Comparison of ENCODE assay signal across 8 cellular contexts in genomic region chr1:28580706-28581530, GRCh38. TPM values are rescaled to one million over a fixed set of nuclear protein-coding genes. Genes with fewer than 3 reads are reported as not detected.
A peak's percentile ranks its signal among the peaks of the same experiment; 100 is the strongest.
DNase-seq lines count a peak whose midpoint lies in the region; ATAC-seq, FAIRE-seq and TF ChIP-seq lines count a peak whose summit lies in the region.

No MANE protein-coding gene starts in this region.

- DNase-seq in COLO668 (lab: John Stamatoyannopoulos, UW; ENCODE audit: unreplicated experiment) (peak; percentile 78), GM19238 (ENCODE audit: insufficient read length, low spot score) (peak; percentile 43), HL-60 (ENCODE audit: low read depth in 1 of 2, low spot score in 1 of 2) (peak; percentile 53 to 56), GM12878 (ENCODE audit: low read depth, low spot score) (no peak), inferior parietal cortex (ENCODE audit: extremely low spot score) (peak; percentile 36), dedifferentiated amniotic fluid mesenchymal stem cell (ENCODE audit: extremely low spot score) (no peak)
- peak; percentile 25 to 41 for DNase-seq in stimulated activated CD4-positive, alpha-beta T cell treated with anti-CD3 and anti-CD28 coated beads, Interleukin-15, amount 100 ng/mL, for 1 hour (ENCODE audit: low read depth in 1 of 2, low spot score in 1 of 2)

- peak overlapping the region; percentile 67 for H3K4me3 ChIP-seq in HL-60 (replicated peaks; ENCODE audit: insufficient read depth, low read length)
- H3K4me3 ChIP-seq in GM12878, result peak overlapping the region; percentile 99

- CTCF ChIA-PET in GM12878 (lab: Yijun Ruan, JAX), result interaction anchor here (0.9 to 5.5 kb wide), 13 partner anchors 12 to 332 kb away, joined by 3 to 49 read pairs (median 4); partner anchors contain the start of genes TAF12 and TRNAU1AP

- H3K27ac ChIP-seq in HL-60 (replicated peaks) (peak overlapping the region; percentile 87), GM12878 (ENCODE audit: control insufficient read depth, insufficient read depth) (peak overlapping the region; percentile 44)

- peak; percentile 36 for ATAC-seq in SK-N-SH treated with all-trans-retinoic acid at 6 μM for 48 hours
- peak; percentile 42 for ATAC-seq in GM12878

- peaks cover 12% of the 10 kb centered on the region for H4K20me1 ChIP-seq in GM12878 (ENCODE audit: control insufficient read depth, insufficient read depth)

- SMC1A ChIA-PET in GM12878 (lab: Charles Lee; ENCODE audit: uncharacterized antibody, unreplicated experiment), result interaction anchor here (0.6 to 7.6 kb wide), 16 partner anchors 10 to 585 kb away, joined by 3 to 83 read pairs (median 4); partner anchors contain the start of genes TAF12 and TRNAU1AP

- FAIRE-seq in GM12878 (lab: Jason Lieb, UNC), result no peak

- in situ Hi-C loops in GM12878 (cut with MboI), result no loop called here

- TF ChIP-seq POLR2A in GM12878 (IDR thresholded peaks at IDR 0.05; ENCODE audit: low read depth, low read length), result no peak

- BruUV-seq in GM12878 (replicated peaks; lab: Mats Ljungman, UMichigan), result TSS peak; percentile 84

- peaks cover 13 to 36% of the 10 kb centered on the region in 2 experiments for H3K36me3 ChIP-seq in GM12878 (ENCODE audit: control insufficient read depth in 2 of 2, insufficient read depth in 2 of 2, low read length in 1 of 2)

- RAD21 ChIA-PET in GM12878 (lab: Charles Lee; ENCODE audit: unreplicated experiment), result interaction anchor here (0.6 to 6.3 kb wide), 22 partner anchors 10 to 808 kb away, joined by 3 to 108 read pairs (median 4); partner anchors contain the start of genes STX12, TAF12, TRNAU1AP and YTHDF2

- no peak for TF ChIP-seq RAD21 in GM12878 (IDR thresholded peaks at IDR 0.05; ENCODE audit: insufficient read depth, low read depth, low read length)

- TF ChIP-seq EP300 in GM12878 (IDR thresholded peaks at IDR 0.05; ENCODE audit: borderline replicate concordance in 1 of 2, control insufficient read depth in 1 of 2, low read depth in 2 of 2, low read length in 2 of 2), result no peak

- H3K4me1 ChIP-seq in GM12878 (ENCODE audit: control insufficient read depth, insufficient read depth, low read length), result peaks cover 12% of the 10 kb centered on the region

- H3K4me2 ChIP-seq in GM12878 (ENCODE audit: control insufficient read depth, insufficient read depth), result peak overlapping the region; percentile 81

- intact Hi-C loops in GM12878 (cut with micrococcal nuclease; ENCODE audit: unreplicated experiment), result loop anchor here (1.0 to 2.0 kb wide), 3 partner anchors 28 to 68 kb away; partner anchors contain the start of genes RNU11 and TRNAU1AP

- WGBS in GM12878 (ENCODE audit: insufficient coverage, insufficient replicate concordance, low lambda C conversion rate, missing lambda C conversion rate), result under 1% methylated on average over 26 of the region's 26 CpGs

- H3K27me3 ChIP-seq in HL-60 (ENCODE audit: insufficient read depth, poor library complexity, severe bottlenecking) (no peaks in the 10 kb centered on the region), GM12878 (replicated peaks in 1 of 2; ENCODE audit: control insufficient read depth in 2 of 2, insufficient read depth in 2 of 2, low read length in 1 of 2) (no peaks in the 10 kb centered on the region)

- no peaks in the 10 kb centered on the region for H3K9me3 ChIP-seq in GM12878 (replicated peaks; ENCODE audit: control insufficient read depth, insufficient read depth, low read length)

- H3K79me2 ChIP-seq in GM12878 (ENCODE audit: control insufficient read depth, insufficient read depth, low read length), result peaks cover 38% of the 10 kb centered on the region

- H3K9ac ChIP-seq in GM12878 (ENCODE audit: control insufficient read depth, insufficient read depth, low read length), result peak overlapping the region; percentile 95

- POLR2A ChIA-PET in GM12878 (lab: Charles Lee), result interaction anchor here (0.5 to 8.6 kb wide), 28 partner anchors 9 to 345 kb away, joined by 3 to 132 read pairs (median 6); partner anchors contain the start of genes ATP5IF1, RCC1, TAF12 and TRNAU1AP

- peak; percentile 11 for TF ChIP-seq CTCF in HL-60 (IDR thresholded peaks at IDR 0.05; ENCODE audit: insufficient read depth, low read length)
- peak in 2 of 3 experiments; percentile 22 to 33; a peak in 4 of 6 replicates for TF ChIP-seq CTCF in GM12878 (IDR thresholded peaks at IDR 0.05 in 2 of 3, conservative IDR thresholded peaks at IDR 0.05 in 1 of 3; ENCODE audit: control insufficient read depth in 2 of 3, extremely low read depth in 1 of 3, insufficient read depth in 1 of 3, low read depth in 3 of 3, low read length in 3 of 3)

- H2AFZ ChIP-seq in GM12878 (ENCODE audit: control insufficient read depth, low read depth, low read length), result no peak overlapping the region

TF ChIP-seq in SK-N-SH treated with all-trans-retinoic acid at 6 μM for 48 hours, 23 proteins besides CTCF, POLR2A, EP300 and RAD21 (continues in another document):
- no peak for TF ChIP-seq CREB5 (CRISPR knock-in tag; IDR thresholded peaks at IDR 0.05; ENCODE audit: low read depth)

TF ChIP-seq in GM12878, 131 proteins besides CTCF, POLR2A, EP300 and RAD21 (continues in another document):
- 0 out of 2 replicates have a peak, but pooled peaks have one; percentile 5 for TF ChIP-seq SPI1 (IDR thresholded peaks at IDR 0.05; ENCODE audit: borderline replicate concordance, insufficient read depth, low read depth, low read length)
- peak; percentile 32 for TF ChIP-seq SMAD1 (IDR thresholded peaks at IDR 0.05; ENCODE audit: low read depth, partially characterized antibody)
- no peak for TF ChIP-seq RFX5 (IDR thresholded peaks at IDR 0.05; ENCODE audit: low read depth, low read length)
- TF ChIP-seq LARP7 (IDR thresholded peaks at IDR 0.05), result peak; percentile 51; the same call in 1 of the 2 replicates
- no peak for TF ChIP-seq MEF2A (IDR thresholded peaks at IDR 0.05; ENCODE audit: insufficient read depth, low read depth, low read length)
- no peak for TF ChIP-seq MAX (IDR thresholded peaks at IDR 0.05; ENCODE audit: low read depth, low read length)
- TF ChIP-seq SMARCA5 (IDR thresholded peaks at IDR 0.05), result no peak
- TF ChIP-seq PKNOX1 (IDR thresholded peaks at IDR 0.05), result peak; percentile 72
- TF ChIP-seq FOXM1 (IDR thresholded peaks at IDR 0.05; ENCODE audit: low read depth, low read length), result 0 out of 2 replicates have a peak, but pooled peaks have one; percentile 14
- no peak for TF ChIP-seq POLR2AphosphoS2 (IDR thresholded peaks at IDR 0.05; ENCODE audit: low read depth, low read length)
- TF ChIP-seq RUNX3 (IDR thresholded peaks at IDR 0.05; ENCODE audit: low read length), result peak; percentile 46
- TF ChIP-seq STAT3 (IDR thresholded peaks at IDR 0.05; ENCODE audit: low read depth, low read length), result no peak
- 0 out of 2 replicates have a peak, but pooled peaks have one; percentile 17 for TF ChIP-seq WRNIP1 (IDR thresholded peaks at IDR 0.05; ENCODE audit: borderline replicate concordance, low read depth, low read length)
- no peak; the same call in 1 of the 2 replicates for TF ChIP-seq ZBED1 (IDR thresholded peaks at IDR 0.05; ENCODE audit: borderline replicate concordance)

RNA-seq across cellular contexts. Expression of gene RAB42, which starts 11.1 kb away (rescaled TPM):
- total RNA-seq in GM12878 (2013; cell fraction: nucleolus; rRNA removed), result 1.1 and 2.0 TPM in 2 replicates
- total RNA-seq in GM12878 (2014; rRNA removed) (0.76 and 0.96 TPM in 2 replicates), GM12878 (2014; rRNA removed; fragmentation: Illumina TruSeq; extraction: Trizol) (0.28 and 0.49 TPM in 2 replicates), GM12878 (2021) (0.72 and 0.92 TPM in 2 replicates)
- polyA plus RNA-seq in GM12878 (2011; ENCODE audit: low read depth), result 0.75 TPM
- polyA plus RNA-seq in GM12878 (2011; rRNA removed) (4.2 and 4.5 TPM in 2 replicates), GM12878 (2014; fragmentation: Illumina TruSeq; extraction: Trizol) (0.38 and 0.51 TPM in 2 replicates), GM12878 (2014; fragmentation: Nextera tagmentation; extraction: Ambion mirVana) (under 1 TPM; 0.16 to 0.21 TPM), GM12878 (2014; rRNA removed) (0.24 and 0.99 TPM in 2 replicates), GM12878 (2016; fragmentation: Nextera tagmentation; extraction: Ambion mirVana) (under 1 TPM; 0.28 to 0.48 TPM)
- 5.8 and 6.1 TPM in 2 replicates for polyA plus RNA-seq in GM12878 (2011; cell fraction: cytosol; rRNA removed)
- 1.4 and 2.3 TPM in 2 replicates for polyA plus RNA-seq in GM12878 (2011; cell fraction: nucleus; rRNA removed)
- polyA plus RNA-seq in GM12878 (2012), result 0.72 and 1.2 TPM in 2 replicates
- polyA minus RNA-seq in GM12878 (2011; rRNA and poly(A)+ RNA removed), result 3.0 and 3.7 TPM in 2 replicates
- 1.6 and 1.9 TPM in 2 replicates for polyA minus RNA-seq in GM12878 (2011; cell fraction: cytosol; rRNA and poly(A)+ RNA removed)
- 1.5 and 2.0 TPM in 2 replicates for polyA minus RNA-seq in GM12878 (2011; cell fraction: nucleus; rRNA and poly(A)+ RNA removed)

RNA-seq across cellular contexts. Expression of gene TRNAU1AP, which starts 28.0 kb away (rescaled TPM):
- 99.4 and 101 TPM in 2 replicates for total RNA-seq in GM12878 (2013; cell fraction: nucleolus; rRNA removed)
- total RNA-seq in GM12878 (2014; rRNA removed), result 24.3 and 28.2 TPM in 2 replicates
- total RNA-seq in GM12878 (2014; rRNA removed; fragmentation: Illumina TruSeq; extraction: Trizol), result 26.2 and 29.5 TPM in 2 replicates
- total RNA-seq in GM12878 (2021), result 30.8 and 35.6 TPM in 2 replicates
- polyA plus RNA-seq in GM12878 (2011; ENCODE audit: low read depth), result 16.8 TPM
- polyA plus RNA-seq in GM12878 (2011; rRNA removed), result 60.7 and 67.0 TPM in 2 replicates
- polyA plus RNA-seq in GM12878 (2011; cell fraction: cytosol; rRNA removed), result 35.3 and 40.9 TPM in 2 replicates
- 49.4 and 62.4 TPM in 2 replicates for polyA plus RNA-seq in GM12878 (2011; cell fraction: nucleus; rRNA removed)
- polyA plus RNA-seq in GM12878 (2012), result 26.9 and 27.2 TPM in 2 replicates
- polyA plus RNA-seq in GM12878 (2014; fragmentation: Illumina TruSeq; extraction: Trizol), result 28.5 and 34.3 TPM in 2 replicates
- polyA plus RNA-seq in GM12878 (2014; fragmentation: Nextera tagmentation; extraction: Ambion mirVana), result 10 to 100 TPM; 53.1 to 53.8 TPM
- 25.8 and 34.3 TPM in 2 replicates for polyA plus RNA-seq in GM12878 (2014; rRNA removed)
- polyA plus RNA-seq in GM12878 (2016; fragmentation: Nextera tagmentation; extraction: Ambion mirVana), result 10 to 100 TPM; 28.5 to 32.8 TPM
- polyA minus RNA-seq in GM12878 (2011; rRNA and poly(A)+ RNA removed), result 31.7 and 32.2 TPM in 2 replicates
- polyA minus RNA-seq in GM12878 (2011; cell fraction: cytosol; rRNA and poly(A)+ RNA removed), result 13.1 and 13.7 TPM in 2 replicates
- polyA minus RNA-seq in GM12878 (2011; cell fraction: nucleus; rRNA and poly(A)+ RNA removed), result 18.9 and 26.8 TPM in 2 replicates

Comparison
In these comparisons a context has a peak if more than half of its experiments do, and no peak if none do; other contexts are left out.
1. DNase-seq: peak in COLO668 (single experiment), GM19238 (single experiment), HL-60 (2 of 2), inferior parietal cortex (single experiment) and stimulated activated CD4-positive, alpha-beta T cell treated with anti-CD3 and anti-CD28 coated beads, Interleukin-15, amount 100 ng/mL, for 1 hour (2 of 2); none in GM12878 (single experiment) and dedifferentiated amniotic fluid mesenchymal stem cell (single experiment).